ENCODE assay signal across 8 cellular contexts in the genomic region with DNA sequence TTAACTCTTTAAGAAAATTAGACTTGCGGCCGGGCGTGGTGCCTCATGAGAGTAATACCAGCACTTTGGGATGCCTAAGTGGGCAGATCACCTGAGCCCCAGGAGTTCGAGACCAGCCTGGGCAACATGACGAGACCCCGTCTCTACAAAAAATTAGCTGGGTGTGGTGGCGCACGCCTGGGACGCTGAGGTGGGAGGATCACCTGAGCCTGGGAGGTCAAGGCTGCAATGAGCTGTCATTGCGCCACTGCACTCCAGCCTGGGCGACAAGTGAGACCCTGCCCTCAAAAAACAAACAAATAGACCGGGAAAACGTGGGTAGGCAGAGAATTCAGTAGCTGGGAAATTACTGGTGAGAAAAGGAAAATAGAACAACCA.
DNase-seq lines count a peak whose midpoint lies in the region; ATAC-seq lines count a peak whose summit lies in the region.

No MANE protein-coding gene starts in this region.

- H4K20me1 ChIP-seq in BLaER1 = peaks cover 35% of the 10 kb centered on the region

- peak overlapping the region; percentile 51 for H2AFZ ChIP-seq in neuron (ENCODE audit: low read depth, low read length)

- H3K36me3 ChIP-seq in BLaER1 (peaks cover 30% of the 10 kb centered on the region), NT2/D1 (ENCODE audit: insufficient read depth, insufficient read length, low read length) (peaks cover 42% of the 10 kb centered on the region), neuron (ENCODE audit: insufficient read depth, low read length) (peaks cover 14% of the 10 kb centered on the region)
- peaks cover 7% of the 10 kb centered on the region for H3K36me3 ChIP-seq in effector memory CD4-positive, alpha-beta T cell (ENCODE audit: control insufficient read depth, insufficient read depth, low read length)

- peak overlapping the region; percentile 99 for H3K4me3 ChIP-seq in BLaER1
- peak overlapping the region; percentile 100 for H3K4me3 ChIP-seq in NT2/D1 (ENCODE audit: insufficient read length, low read depth)
- peak overlapping the region; percentile 91 for H3K4me3 ChIP-seq in effector memory CD4-positive, alpha-beta T cell (ENCODE audit: insufficient read depth, low read depth, low read length, poor library complexity, severe bottlenecking)
- peak overlapping the region; percentile 59 for H3K4me3 ChIP-seq in neuron (ENCODE audit: low read length)

- H3K27ac ChIP-seq in BLaER1 = peak overlapping the region; percentile 97
- H3K27ac ChIP-seq in effector memory CD4-positive, alpha-beta T cell (ENCODE audit: insufficient read depth, low read length, poor library complexity, severe bottlenecking) = peak overlapping the region; percentile 72

- no peaks in the 10 kb centered on the region for H3K9me3 ChIP-seq in BLaER1
- H3K9me3 ChIP-seq in NT2/D1 (ENCODE audit: insufficient read depth, low read length) = no peaks in the 10 kb centered on the region
- H3K9me3 ChIP-seq in effector memory CD4-positive, alpha-beta T cell (ENCODE audit: control insufficient read depth, low read length) = no peaks in the 10 kb centered on the region
- no peaks in the 10 kb centered on the region for H3K9me3 ChIP-seq in neuron (ENCODE audit: low read length)

- H3K4me1 ChIP-seq in BLaER1 = peaks cover 30% of the 10 kb centered on the region
- H3K4me1 ChIP-seq in NT2/D1 (ENCODE audit: insufficient read depth, insufficient read length) = no peaks in the 10 kb centered on the region
- H3K4me1 ChIP-seq in effector memory CD4-positive, alpha-beta T cell (ENCODE audit: control insufficient read depth, insufficient read depth, low read length, poor library complexity, severe bottlenecking) = peaks cover 8% of the 10 kb centered on the region
- H3K4me1 ChIP-seq in neuron (ENCODE audit: insufficient read depth, low read length) = peaks cover 14% of the 10 kb centered on the region

- no peaks in the 10 kb centered on the region for H3K27me3 ChIP-seq in BLaER1
- no peaks in the 10 kb centered on the region for H3K27me3 ChIP-seq in NT2/D1 (ENCODE audit: insufficient read depth, insufficient read length)
- H3K27me3 ChIP-seq in effector memory CD4-positive, alpha-beta T cell (replicated peaks; ENCODE audit: control insufficient read depth, insufficient read depth, low read length, poor library complexity, severe bottlenecking) = no peaks in the 10 kb centered on the region
- H3K27me3 ChIP-seq in neuron (ENCODE audit: insufficient read depth, low read length) = no peaks in the 10 kb centered on the region

- no peak for ATAC-seq in HG03432 (IDR thresholded peaks at IDR 0.05; ENCODE audit: unreplicated experiment)

- DNase-seq in NT2/D1 (ENCODE audit: low read depth, low spot score) (no peak), NCI-H226 (no peak), cerebellar nuclear complex (lab: John Stamatoyannopoulos, UW) (no peak), inferior parietal cortex (ENCODE audit: extremely low spot score) (no peak)
- no peak for DNase-seq in effector memory CD4-positive, alpha-beta T cell

- peak overlapping the region; percentile 98 for H3K4me2 ChIP-seq in BLaER1

- peak overlapping the region; percentile 97 for H3K9ac ChIP-seq in BLaER1
- peak overlapping the region; percentile 100 for H3K9ac ChIP-seq in NT2/D1 (ENCODE audit: insufficient read length, low read depth)
